Comparison of ENCODE assay signal across 1 cellular context in the genomic region with DNA sequence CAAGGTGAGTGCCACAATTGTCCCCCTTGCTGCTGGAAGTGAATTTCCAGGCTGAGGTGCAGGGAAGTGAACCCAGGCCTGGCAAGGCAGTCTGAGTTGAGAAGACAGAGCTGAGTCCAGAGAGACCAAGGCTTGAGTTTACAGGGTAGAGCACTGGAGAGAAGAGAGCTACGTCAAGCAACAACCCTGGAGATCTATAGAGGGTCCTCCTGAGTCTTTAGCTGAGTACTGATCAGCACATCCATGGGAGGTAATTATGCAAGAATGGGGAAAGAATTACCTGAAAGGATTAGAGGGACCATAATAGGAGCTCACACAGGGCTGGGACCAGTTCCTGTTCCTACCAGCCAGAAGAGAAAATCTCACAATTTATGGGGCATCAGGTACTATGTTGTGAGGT.
TF ChIP-seq lines count a peak whose summit lies in the region.

No MANE protein-coding gene starts in this region.

TF ChIP-seq in H1, 55 proteins besides CTCF, POLR2A, EP300 and RAD21:
- peak; percentile 46; the same call in 1 of the 2 replicates for TF ChIP-seq CEBPB (IDR thresholded peaks at IDR 0.05; ENCODE audit: low read depth, low read length)
- no peak for TF ChIP-seq POLR2AphosphoS5 (IDR thresholded peaks at IDR 0.05; ENCODE audit: low read depth, low read length)
